In the genomic region with DNA sequence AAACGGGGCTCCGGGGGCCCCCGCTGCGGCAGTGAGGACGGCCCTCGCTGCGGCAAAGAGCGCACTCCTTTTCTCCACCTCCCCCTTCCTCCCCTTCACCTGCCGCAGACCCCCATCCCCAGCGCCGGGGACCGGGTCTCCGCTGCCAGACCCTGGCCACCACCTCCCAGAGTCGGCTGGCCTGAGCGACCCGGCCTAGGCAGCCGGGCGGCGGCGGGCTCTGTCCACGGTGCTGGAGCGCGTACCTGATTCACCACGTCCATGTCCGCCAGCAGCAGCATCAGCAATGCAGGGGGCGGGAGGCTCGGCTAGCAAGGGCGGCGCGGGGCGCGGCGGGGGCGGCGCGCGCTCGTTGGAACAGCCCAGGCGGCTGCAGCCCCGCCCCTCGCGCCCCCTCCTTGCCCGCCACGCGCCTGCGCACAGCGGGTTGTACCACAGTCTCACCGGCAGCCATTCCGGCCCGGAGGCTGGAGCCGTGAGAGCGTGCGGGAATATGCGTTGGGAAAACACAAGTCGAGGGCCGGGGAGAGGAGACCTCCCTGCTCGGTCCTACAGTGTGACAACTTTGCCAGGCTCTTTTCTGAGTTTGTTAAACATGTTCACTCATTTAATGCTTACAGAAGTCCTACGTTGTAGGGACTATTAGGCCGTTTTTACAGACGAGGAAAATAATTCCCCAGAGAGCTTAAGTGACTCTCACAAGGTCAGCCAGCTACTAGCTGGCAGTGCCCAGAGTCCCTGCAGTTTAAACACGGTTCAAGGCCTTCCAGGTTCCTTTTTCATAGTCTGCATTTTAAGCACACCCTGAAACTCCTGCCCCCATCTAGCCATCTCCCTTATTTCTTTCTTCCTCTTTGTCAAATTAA, we compare ENCODE assay signal across 8 cellular contexts. TPM values are rescaled to one million over a fixed set of nuclear protein-coding genes. Genes with fewer than 3 reads are reported as not detected.
DNase-seq lines count a peak whose midpoint lies in the region; ATAC-seq and TF ChIP-seq lines count a peak whose summit lies in the region.

A gene (minus strand): TSS at position 288 of the 866 bp plus-strand sequence. CDS start 7 bp downstream, at position 281.

- intact Hi-C loops in activated T-helper 2 cell treated with anti-CD3 and anti-CD28 coated beads, Interferon-gamma antibody, Interleukin-2, Interleukin-4, amounts not matched to agents 10 μg/mL and 5 μg/mL and 100 μg/mL, durations not matched to agents 14 hours and 24 hours and 36 hours (cut with micrococcal nuclease), result loop anchor here (2.0 kb wide), 1 partner anchor 69 kb away; a partner anchor contains a TSS

- H3K27ac Mint-ChIP-seq in activated T-helper 2 cell treated with anti-CD3 and anti-CD28 coated beads, Interferon-gamma antibody, Interleukin-2, Interleukin-4, amounts not matched to agents 10 μg/mL and 5 μg/mL and 100 μg/mL, durations not matched to agents 14 hours and 24 hours and 36 hours, result peak within 1 kb of the TSS; percentile 28
- H3K27ac Mint-ChIP-seq in neural crest cell (ENCODE audit: unreplicated experiment), result no peak within 1 kb of the TSS
- H3K27ac Mint-ChIP-seq in stimulated activated naive CD8-positive, alpha-beta T cell treated with anti-CD3 and anti-CD28 coated beads, Interleukin-15, Interleukin-2, amounts not matched to agents 100 ng/mL and 50 ng/mL, for 24 hours, result peak within 1 kb of the TSS; percentile 76

- no peaks in the 10 kb centered on the region for H3K36me3 Mint-ChIP-seq in activated T-helper 2 cell treated with anti-CD3 and anti-CD28 coated beads, Interferon-gamma antibody, Interleukin-2, Interleukin-4, amounts not matched to agents 10 μg/mL and 5 μg/mL and 100 μg/mL, durations not matched to agents 14 hours and 24 hours and 36 hours (ENCODE audit: low read depth)
- H3K36me3 Mint-ChIP-seq in neural crest cell (ENCODE audit: low read depth), result no peaks in the 10 kb centered on the region
- H3K36me3 Mint-ChIP-seq in stimulated activated naive CD8-positive, alpha-beta T cell treated with anti-CD3 and anti-CD28 coated beads, Interleukin-15, Interleukin-2, amounts not matched to agents 100 ng/mL and 50 ng/mL, for 24 hours (ENCODE audit: low read depth), result no peaks in the 10 kb centered on the region

- DNase-seq in DMS79 treated with DMSO at 0.1 percent for 48 hours (lab: John Stamatoyannopoulos, UW) (peak; percentile 60), RKO (ENCODE audit: low spot score) (peak; percentile 86), fibroblast of the aortic adventitia (ENCODE audit: low read depth) (peak; percentile 74), neural crest cell (ENCODE audit: low read depth, low spot score) (peak; percentile 71)
- DNase-seq in Jurkat, Clone E6-1 (ENCODE audit: low read depth, low spot score), result peak; percentile 71
- peak; percentile 82 for DNase-seq in activated T-helper 2 cell treated with anti-CD3 and anti-CD28 coated beads, Interferon-gamma antibody, Interleukin-2, Interleukin-4, amounts not matched to agents 10 μg/mL and 5 μg/mL and 100 μg/mL, durations not matched to agents 14 hours and 24 hours and 36 hours (ENCODE audit: low spot score)

- peak; percentile 97 for ATAC-seq in GM21619 (IDR thresholded peaks at IDR 0.05; ENCODE audit: unreplicated experiment)

- H3K4me3 ChIP-seq in Jurkat, Clone E6-1 (ENCODE audit: low read length), result peak within 1 kb of the TSS; percentile 43
- H3K4me3 ChIP-seq in fibroblast of the aortic adventitia (ENCODE audit: low read depth, low read length), result peak within 1 kb of the TSS; percentile 47

- H3K4me1 Mint-ChIP-seq in activated T-helper 2 cell treated with anti-CD3 and anti-CD28 coated beads, Interferon-gamma antibody, Interleukin-2, Interleukin-4, amounts not matched to agents 10 μg/mL and 5 μg/mL and 100 μg/mL, durations not matched to agents 14 hours and 24 hours and 36 hours (ENCODE audit: low read depth), result peaks cover 14% of the 10 kb centered on the region
- peaks cover 10% of the 10 kb centered on the region for H3K4me1 Mint-ChIP-seq in neural crest cell
- peaks cover 16% of the 10 kb centered on the region for H3K4me1 Mint-ChIP-seq in stimulated activated naive CD8-positive, alpha-beta T cell treated with anti-CD3 and anti-CD28 coated beads, Interleukin-15, Interleukin-2, amounts not matched to agents 100 ng/mL and 50 ng/mL, for 24 hours (ENCODE audit: low read depth)

- no peak for TF ChIP-seq CTCF in fibroblast of the aortic adventitia (IDR thresholded peaks at IDR 0.05; ENCODE audit: insufficient read depth, low read length)
- TF ChIP-seq CTCF in neural crest cell (conservative IDR thresholded peaks at IDR 0.05), result no peak

- H3K9me3 Mint-ChIP-seq in activated T-helper 2 cell treated with anti-CD3 and anti-CD28 coated beads, Interferon-gamma antibody, Interleukin-2, Interleukin-4, amounts not matched to agents 10 μg/mL and 5 μg/mL and 100 μg/mL, durations not matched to agents 14 hours and 24 hours and 36 hours, result no peaks in the 10 kb centered on the region
- H3K9me3 Mint-ChIP-seq in neural crest cell, result peaks cover 2% of the 10 kb centered on the region
- H3K9me3 Mint-ChIP-seq in stimulated activated naive CD8-positive, alpha-beta T cell treated with anti-CD3 and anti-CD28 coated beads, Interleukin-15, Interleukin-2, amounts not matched to agents 100 ng/mL and 50 ng/mL, for 24 hours, result no peaks in the 10 kb centered on the region

- peak within 1 kb of the TSS; percentile 61 for H3K4me3 Mint-ChIP-seq in activated T-helper 2 cell treated with anti-CD3 and anti-CD28 coated beads, Interferon-gamma antibody, Interleukin-2, Interleukin-4, amounts not matched to agents 10 μg/mL and 5 μg/mL and 100 μg/mL, durations not matched to agents 14 hours and 24 hours and 36 hours (ENCODE audit: low read depth)
- H3K4me3 Mint-ChIP-seq in neural crest cell, result peak within 1 kb of the TSS; percentile 76
- H3K4me3 Mint-ChIP-seq in stimulated activated naive CD8-positive, alpha-beta T cell treated with anti-CD3 and anti-CD28 coated beads, Interleukin-15, Interleukin-2, amounts not matched to agents 100 ng/mL and 50 ng/mL, for 24 hours, result peak within 1 kb of the TSS; percentile 67

- no peaks in the 10 kb centered on the region for H3K27me3 Mint-ChIP-seq in activated T-helper 2 cell treated with anti-CD3 and anti-CD28 coated beads, Interferon-gamma antibody, Interleukin-2, Interleukin-4, amounts not matched to agents 10 μg/mL and 5 μg/mL and 100 μg/mL, durations not matched to agents 14 hours and 24 hours and 36 hours (ENCODE audit: low read depth)
- peaks cover 23% of the 10 kb centered on the region for H3K27me3 Mint-ChIP-seq in neural crest cell (ENCODE audit: low read depth)
- no peaks in the 10 kb centered on the region for H3K27me3 Mint-ChIP-seq in stimulated activated naive CD8-positive, alpha-beta T cell treated with anti-CD3 and anti-CD28 coated beads, Interleukin-15, Interleukin-2, amounts not matched to agents 100 ng/mL and 50 ng/mL, for 24 hours

RNA-seq across cellular contexts. Expression of the gene that starts here (rescaled TPM):
- 2.4 TPM for polyA plus RNA-seq in Jurkat, Clone E6-1 (2012; ENCODE audit: insufficient read depth, insufficient read length)
- 3.8 and 4.3 TPM in 2 replicates for total RNA-seq in activated T-helper 2 cell treated with anti-CD3 and anti-CD28 coated beads, Interferon-gamma antibody, Interleukin-2, Interleukin-4, amounts not matched to agents 10 μg/mL and 5 μg/mL and 100 μg/mL, durations not matched to agents 14 hours and 24 hours and 36 hours
- 0.16 and 0.18 TPM in 2 replicates for total RNA-seq in fibroblast of the aortic adventitia (ENCODE audit: low replicate concordance)
- total RNA-seq in neural crest cell, result 10.2 and 10.8 TPM in 2 replicates

Comparison
In these comparisons a context has a peak if more than half of its experiments do, and no peak if none do; other contexts are left out.
1. Peak in every context shown above with its lines: DNase-seq, ATAC-seq and H3K4me3 ChIP-seq.
2. Peak in DNase-seq and H3K4me3 ChIP-seq in fibroblast of the aortic adventitia; RNA of the gene not detected or under 1 TPM.